8 cellular contexts compared by ENCODE assay signal in the genomic region with DNA sequence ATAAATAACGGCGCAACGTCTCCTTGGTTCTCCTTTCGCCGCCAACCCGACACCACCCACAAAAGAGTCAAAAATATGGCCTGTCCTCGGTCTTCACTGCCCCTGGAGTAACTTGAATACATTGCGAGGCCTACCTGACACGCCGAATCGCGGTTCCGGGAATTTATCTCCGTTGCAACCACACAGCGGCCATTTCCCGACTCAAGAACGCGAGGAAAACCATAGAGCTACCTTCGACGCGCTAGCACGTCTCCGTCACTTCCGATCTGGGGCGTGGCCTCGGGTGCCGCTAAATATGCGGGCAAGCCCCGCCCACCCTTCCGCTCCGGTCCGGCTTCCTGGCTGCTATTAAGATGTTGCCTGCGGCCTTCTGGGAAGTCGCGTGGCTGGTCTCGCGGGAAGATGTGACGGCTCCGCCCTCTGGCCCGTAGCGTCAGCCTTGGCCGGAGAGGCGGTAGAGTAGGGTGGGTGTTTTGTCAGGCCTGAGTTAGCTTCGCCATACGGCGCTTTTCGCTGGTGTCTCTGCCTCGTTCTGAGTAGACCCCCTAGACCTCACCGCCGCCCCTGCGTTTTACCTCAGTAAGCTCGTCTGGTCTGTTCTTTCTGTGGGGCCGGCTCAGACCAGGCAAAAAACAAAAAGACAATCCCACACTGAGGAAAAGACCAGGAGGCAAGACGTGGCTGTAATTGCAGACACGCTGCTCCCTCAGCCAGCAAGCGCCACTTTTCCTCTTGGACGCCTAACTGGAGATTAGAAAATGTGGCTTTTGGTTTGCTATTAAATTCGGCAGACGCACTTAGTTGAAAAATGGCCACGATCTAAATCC. TPM values are rescaled to one million over a fixed set of nuclear protein-coding genes. Genes with fewer than 3 reads are reported as not detected.
DNase-seq lines count a peak whose midpoint lies in the region; ATAC-seq and TF ChIP-seq lines count a peak whose summit lies in the region.

A gene with protein sequence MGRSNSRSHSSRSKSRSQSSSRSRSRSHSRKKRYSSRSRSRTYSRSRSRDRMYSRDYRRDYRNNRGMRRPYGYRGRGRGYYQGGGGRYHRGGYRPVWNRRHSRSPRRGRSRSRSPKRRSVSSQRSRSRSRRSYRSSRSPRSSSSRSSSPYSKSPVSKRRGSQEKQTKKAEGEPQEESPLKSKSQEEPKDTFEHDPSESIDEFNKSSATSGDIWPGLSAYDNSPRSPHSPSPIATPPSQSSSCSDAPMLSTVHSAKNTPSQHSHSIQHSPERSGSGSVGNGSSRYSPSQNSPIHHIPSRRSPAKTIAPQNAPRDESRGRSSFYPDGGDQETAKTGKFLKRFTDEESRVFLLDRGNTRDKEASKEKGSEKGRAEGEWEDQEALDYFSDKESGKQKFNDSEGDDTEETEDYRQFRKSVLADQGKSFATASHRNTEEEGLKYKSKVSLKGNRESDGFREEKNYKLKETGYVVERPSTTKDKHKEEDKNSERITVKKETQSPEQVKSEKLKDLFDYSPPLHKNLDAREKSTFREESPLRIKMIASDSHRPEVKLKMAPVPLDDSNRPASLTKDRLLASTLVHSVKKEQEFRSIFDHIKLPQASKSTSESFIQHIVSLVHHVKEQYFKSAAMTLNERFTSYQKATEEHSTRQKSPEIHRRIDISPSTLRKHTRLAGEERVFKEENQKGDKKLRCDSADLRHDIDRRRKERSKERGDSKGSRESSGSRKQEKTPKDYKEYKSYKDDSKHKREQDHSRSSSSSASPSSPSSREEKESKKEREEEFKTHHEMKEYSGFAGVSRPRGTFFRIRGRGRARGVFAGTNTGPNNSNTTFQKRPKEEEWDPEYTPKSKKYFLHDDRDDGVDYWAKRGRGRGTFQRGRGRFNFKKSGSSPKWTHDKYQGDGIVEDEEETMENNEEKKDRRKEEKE (minus strand): TSS at position 268 of the 827 bp plus-strand sequence. CDS start 9,980 bp downstream, outside the sequence.

- H3K9ac ChIP-seq in DND-41 (ENCODE audit: low read depth, low read length) (peak within 1 kb of the TSS; percentile 91), GM23248 (peak within 1 kb of the TSS; percentile 99)

- peaks cover 2% of the 10 kb centered on the region for H3K27me3 Mint-ChIP-seq in activated T-helper 1 cell treated with anti-CD3 and anti-CD28 coated beads, Interleukin-12 subunit alpha, Interleukin-12 subunit beta, Interleukin-2, Interleukin-4 antibody, amounts not matched to agents 30 ng/mL and 10 ng/mL and 1 ng/mL, durations not matched to agents 14 hours and 24 hours and 36 hours (ENCODE audit: insufficient read depth)

- intact Hi-C loops in activated T-helper 1 cell treated with anti-CD3 and anti-CD28 coated beads, Interleukin-12 subunit alpha, Interleukin-12 subunit beta, Interleukin-2, Interleukin-4 antibody, amounts not matched to agents 30 ng/mL and 10 ng/mL and 1 ng/mL, durations not matched to agents 14 hours and 24 hours and 36 hours (cut with micrococcal nuclease), result loop anchor here (1.0 to 2.0 kb wide), 9 partner anchors 28 to 1235 kb away; a partner anchor contains a TSS
- intact Hi-C loops in esophagus squamous epithelium (cut with DNase I), result no loop called here

- H4K20me1 ChIP-seq in DND-41 (ENCODE audit: insufficient read depth, low read length), result peaks cover 43% of the 10 kb centered on the region
- H4K20me1 ChIP-seq in GM23248 (ENCODE audit: insufficient read depth), result peaks cover 23% of the 10 kb centered on the region; the same call in 1 of the 2 replicates

- H3K4me1 ChIP-seq in DND-41 (ENCODE audit: insufficient read depth, low read length), result peaks cover 54% of the 10 kb centered on the region
- peaks cover 20% of the 10 kb centered on the region for H3K4me1 ChIP-seq in GM23248 (ENCODE audit: insufficient read depth)
- H3K4me1 ChIP-seq in esophagus squamous epithelium, result peaks cover 13 to 53% (median 39%) of the 10 kb centered on the region in 3 donors

- in situ Hi-C loops in GM23248 (cut with MboI), result no loop called here

- TF ChIP-seq CTCF in DND-41 (IDR thresholded peaks at IDR 0.05; ENCODE audit: borderline replicate concordance, extremely low read depth, low read length, poor library complexity, severe bottlenecking) (no peak), esophagus squamous epithelium (IDR thresholded peaks at IDR 0.05) (peak in 2 of 6 experiments; percentile 3 to 18)

- H3K79me2 ChIP-seq in DND-41 (ENCODE audit: insufficient read depth, low read length) (peaks cover 58% of the 10 kb centered on the region), GM23248 (ENCODE audit: insufficient read depth) (peaks cover 46% of the 10 kb centered on the region)

- no peaks in the 10 kb centered on the region for H3K9me3 Mint-ChIP-seq in activated T-helper 1 cell treated with anti-CD3 and anti-CD28 coated beads, Interleukin-12 subunit alpha, Interleukin-12 subunit beta, Interleukin-2, Interleukin-4 antibody, amounts not matched to agents 30 ng/mL and 10 ng/mL and 1 ng/mL, durations not matched to agents 14 hours and 24 hours and 36 hours

- H3K4me2 ChIP-seq in DND-41 (ENCODE audit: insufficient read depth, low read length) (peak within 1 kb of the TSS; percentile 75), GM23248 (ENCODE audit: unreplicated experiment) (peak within 1 kb of the TSS; percentile 93)

- 1% methylated on average over 60 of the region's 60 CpGs for WGBS in GM23248 (ENCODE audit: low coverage in 1 of 2, low lambda C conversion rate in 2 of 2, missing lambda C conversion rate in 2 of 2), 2 experiments
- 0% methylated on average over 13 to 35 of the region's 60 CpGs for WGBS in esophagus squamous epithelium, 2 donors

- no peaks in the 10 kb centered on the region for H3K9me3 ChIP-seq in DND-41 (ENCODE audit: insufficient read depth, low read length, severe bottlenecking)
- H3K9me3 ChIP-seq in GM23248 (ENCODE audit: low read depth), result no peaks in the 10 kb centered on the region
- no peaks in the 10 kb centered on the region for H3K9me3 ChIP-seq in esophagus squamous epithelium

- TF ChIP-seq POLR2A in esophagus squamous epithelium (IDR thresholded peaks at IDR 0.05), result peak in 3 of 4 donors; percentile 97 to 100 (median 98)

- H3K4me1 Mint-ChIP-seq in activated T-helper 1 cell treated with anti-CD3 and anti-CD28 coated beads, Interleukin-12 subunit alpha, Interleukin-12 subunit beta, Interleukin-2, Interleukin-4 antibody, amounts not matched to agents 30 ng/mL and 10 ng/mL and 1 ng/mL, durations not matched to agents 14 hours and 24 hours and 36 hours (ENCODE audit: low read depth), result peaks cover 48% of the 10 kb centered on the region

- peak within 1 kb of the TSS; percentile 86 for H2AFZ ChIP-seq in DND-41 (ENCODE audit: low read depth, low read length)
- H2AFZ ChIP-seq in GM23248, result peak within 1 kb of the TSS; percentile 87

- H3K36me3 ChIP-seq in DND-41 (ENCODE audit: insufficient read depth, low read length) (peaks cover 16% of the 10 kb centered on the region), GM23248 (ENCODE audit: low read depth) (0 out of 2 replicates have a peak, but pooled peaks cover 3% of the 10 kb centered on the region), esophagus squamous epithelium (no peaks in the 10 kb centered on the region)

- H3K27me3 ChIP-seq in DND-41 (ENCODE audit: insufficient read depth, low read length, poor library complexity) (no peaks in the 10 kb centered on the region), GM23248 (replicated peaks; ENCODE audit: insufficient read depth) (no peaks in the 10 kb centered on the region), esophagus squamous epithelium (no peaks in the 10 kb centered on the region)

- ATAC-seq in DND-41 (ENCODE audit: insufficient read depth, low read depth), result peak; percentile 89

- H3K9me2 ChIP-seq in GM23248 (ENCODE audit: insufficient read depth), result no peaks in the 10 kb centered on the region

- DNase-seq in DND-41 (peak; percentile 99), GM23248 (peak; percentile 100), Kasumi-1 (lab: John Stamatoyannopoulos, UW) (peak; percentile 96 to 98), RPMI7951 (ENCODE audit: low read depth) (peak; percentile 98), esophagus squamous epithelium (lab: John Stamatoyannopoulos, UW) (peak; percentile 99), myocyte (ENCODE audit: low read depth) (peak; percentile 99)
- DNase-seq in activated T-helper 1 cell treated with anti-CD3 and anti-CD28 coated beads, Interleukin-12 subunit alpha, Interleukin-12 subunit beta, Interleukin-2, Interleukin-4 antibody, amounts not matched to agents 30 ng/mL and 10 ng/mL and 1 ng/mL, durations not matched to agents 14 hours and 24 hours and 36 hours (ENCODE audit: low spot score), result peak; percentile 100
- peak; percentile 98 to 99 for DNase-seq in stimulated activated CD8-positive, alpha-beta memory T cell treated with anti-CD3 and anti-CD28 coated beads, Interleukin-7, amount 100 ng/mL, for 48 hours (ENCODE audit: extremely low read depth in 1 of 2, low read depth in 1 of 2)

- peak within 1 kb of the TSS; percentile 98 for H3K27ac ChIP-seq in DND-41 (ENCODE audit: low read length)
- H3K27ac ChIP-seq in GM23248, result peak within 1 kb of the TSS; percentile 100
- H3K27ac ChIP-seq in esophagus squamous epithelium, result peak within 1 kb of the TSS; percentile 96 to 100 (median 98)

- peaks cover 27% of the 10 kb centered on the region for H3F3A ChIP-seq in GM23248 (ENCODE audit: insufficient read depth)

- H3K4me3 Mint-ChIP-seq in activated T-helper 1 cell treated with anti-CD3 and anti-CD28 coated beads, Interleukin-12 subunit alpha, Interleukin-12 subunit beta, Interleukin-2, Interleukin-4 antibody, amounts not matched to agents 30 ng/mL and 10 ng/mL and 1 ng/mL, durations not matched to agents 14 hours and 24 hours and 36 hours, result peak within 1 kb of the TSS; percentile 98

- H3K36me3 Mint-ChIP-seq in activated T-helper 1 cell treated with anti-CD3 and anti-CD28 coated beads, Interleukin-12 subunit alpha, Interleukin-12 subunit beta, Interleukin-2, Interleukin-4 antibody, amounts not matched to agents 30 ng/mL and 10 ng/mL and 1 ng/mL, durations not matched to agents 14 hours and 24 hours and 36 hours (ENCODE audit: low read depth), result peaks cover 22% of the 10 kb centered on the region

- H3K4me3 ChIP-seq in DND-41 (ENCODE audit: low read depth in 1 of 2, low read length in 2 of 2), result peak within 1 kb of the TSS; percentile 78 to 85
- H3K4me3 ChIP-seq in GM23248, result peak within 1 kb of the TSS; percentile 94
- peak within 1 kb of the TSS; percentile 66 to 99 (median 78) for H3K4me3 ChIP-seq in esophagus squamous epithelium

- H3K27ac Mint-ChIP-seq in activated T-helper 1 cell treated with anti-CD3 and anti-CD28 coated beads, Interleukin-12 subunit alpha, Interleukin-12 subunit beta, Interleukin-2, Interleukin-4 antibody, amounts not matched to agents 30 ng/mL and 10 ng/mL and 1 ng/mL, durations not matched to agents 14 hours and 24 hours and 36 hours, result peak within 1 kb of the TSS; percentile 99

RNA-seq across cellular contexts. Expression of the gene that starts here (rescaled TPM):
- total RNA-seq in GM23248 (2014; rRNA removed; shearing (Covaris generic)), result 62.6 and 80.3 TPM in 2 replicates
- polyA plus RNA-seq in GM23248 (2016; fragmentation: Nextera tagmentation; extraction: Ambion mirVana), result 78.0 and 78.3 TPM in 2 replicates
- total RNA-seq in RPMI7951 (2014; rRNA removed; shearing (Covaris generic)), result 75.3 and 83.0 TPM in 2 replicates
- total RNA-seq in activated T-helper 1 cell treated with anti-CD3 and anti-CD28 coated beads, Interleukin-12 subunit alpha, Interleukin-12 subunit beta, Interleukin-2, Interleukin-4 antibody, amounts not matched to agents 30 ng/mL and 10 ng/mL and 1 ng/mL, durations not matched to agents 14 hours and 24 hours and 36 hours, result 233 and 237 TPM in 2 replicates
- total RNA-seq in esophagus squamous epithelium (100 to 1,000 TPM in 2 of 4 donors, 10 to 100 TPM in 2; 73.2 to 119 (median 93.9) TPM), myocyte (95.0 and 135 TPM in 2 replicates)
- 39.3 TPM for polyA plus RNA-seq in myocyte (2012)

Comparison
In these comparisons a context has a peak if more than half of its experiments do, and no peak if none do; other contexts are left out.
1. Peak in every context shown above with its lines: DNase-seq, ATAC-seq, H3K4me3 ChIP-seq and H3K27ac ChIP-seq.